ENCODE assay signal across 21 cellular contexts in the genomic region with DNA sequence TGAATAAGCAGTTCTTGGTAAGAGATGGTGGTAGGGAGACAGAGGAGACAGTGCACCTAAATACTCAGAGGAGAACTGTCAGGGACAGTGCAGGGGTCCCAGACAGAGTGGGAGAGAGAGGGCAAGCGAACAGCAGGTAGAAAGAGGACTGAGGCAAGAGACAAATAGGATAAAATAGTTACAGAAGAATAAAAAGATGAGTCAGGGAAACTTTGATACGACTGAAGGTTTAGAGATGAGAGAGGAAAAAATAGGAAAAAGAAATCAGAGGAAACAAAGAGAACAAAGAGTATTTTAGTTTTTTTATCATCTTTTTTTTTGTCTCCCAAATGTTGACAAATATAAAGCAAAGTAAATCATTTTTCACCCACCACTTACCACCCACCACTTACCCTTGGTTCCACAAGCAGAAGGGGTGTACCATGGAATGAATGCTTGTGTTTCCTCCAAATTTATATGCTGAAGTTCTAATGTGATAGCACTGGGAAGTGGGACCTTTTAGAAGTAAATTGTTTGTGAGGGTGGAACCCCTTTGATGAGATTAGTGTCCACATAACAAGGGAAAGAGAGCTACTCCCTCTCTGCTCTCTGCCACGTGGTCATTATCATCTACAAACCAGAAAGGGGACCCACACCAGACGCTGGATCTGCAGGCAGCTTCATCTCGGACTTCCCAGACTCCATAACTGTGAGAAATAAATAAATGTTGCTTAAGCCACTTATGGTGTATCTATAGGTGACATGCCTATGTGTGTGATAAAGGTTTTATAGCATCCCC.
"Had no signal": no experiment of that assay in that cellular context is flagged by ENCODE, and none has a peak within 500 bp of the region (broad histone marks: within the 10 kb centered on the region; RNA-seq: fewer than 3 reads in every experiment).

No MANE protein-coding gene starts in this region.

- H3K27me3 ChIP-seq: gastroesophageal sphincter, hepatocyte, ovary, right lobe of liver, thyroid gland had no signal

- FAIRE-seq: endothelial cell of umbilical vein had no signal

- DNase-seq: activated CD4-positive, alpha-beta memory T cell treated with anti-CD3 and anti-CD28 coated beads for 36 hours; activated CD4-positive, alpha-beta T cell treated with anti-CD3 and anti-CD28 coated beads, Interleukin-2, amount 10 ng/mL, durations not matched to agents 24 days and 14 days; activated CD4-positive, CD25-positive, alpha-beta regulatory T cell treated with anti-CD3 and anti-CD28 coated beads, Interleukin-2, amount 50 U/mL, for 72 hours; activated CD8-positive, alpha-beta memory T cell treated with anti-CD3 and anti-CD28 coated beads, Interleukin-2, amount 50 U/mL, for 48 hours; activated gamma-delta T cell; activated naive CD4-positive, alpha-beta T cell treated with anti-CD3 and anti-CD28 coated beads, Interleukin-2, amount 10 ng/mL, durations not matched to agents 7 days and 5 days; activated T-cell treated with anti-CD3 and anti-CD28 coated beads, Interleukin-2, amount 50 U/mL, for 24 hours; amygdala; central memory CD4-positive, alpha-beta T cell; islet precursor cell; left cardiac atrium; naive thymus-derived CD8-positive, alpha-beta T cell; ovary; right lobe of liver; stimulated activated CD4-positive, alpha-beta T cell treated with anti-CD3 and anti-CD28 coated beads, Interleukin-2, amount 100 ng/mL, for 48 hours; stimulated activated naive CD8-positive, alpha-beta T cell treated with anti-CD3 and anti-CD28 coated beads, Interleukin-15, amount 100 ng/mL, for 72 hours; substantia nigra; thyroid gland had no signal

- H2AFZ ChIP-seq: hepatocyte had no signal

- H3K27ac ChIP-seq: ovary, right lobe of liver had no signal

- H3K36me3 ChIP-seq: gastroesophageal sphincter, ovary, right lobe of liver, thyroid gland had no signal

- H3K4me3 ChIP-seq: gastroesophageal sphincter, hepatocyte, ovary, right lobe of liver, thyroid gland had no signal

- H3K9me3 ChIP-seq: gastroesophageal sphincter, ovary, right lobe of liver, thyroid gland had no signal

- H3K4me1 ChIP-seq: right lobe of liver had no signal

- H3K79me2 ChIP-seq: hepatocyte had no signal
